14 cellular contexts compared by ENCODE assay signal in genomic region chr22:24824250-24824649, GRCh38. TPM values are rescaled to one million over a fixed set of nuclear protein-coding genes. Genes with fewer than 3 reads are reported as not detected.
A peak's percentile ranks its signal among the peaks of the same experiment; 100 is the strongest.
DNase-seq lines count a peak whose midpoint lies in the region; ATAC-seq and TF ChIP-seq lines count a peak whose summit lies in the region.
"Had no signal": no experiment of that assay in that cellular context is flagged by ENCODE, and none has a peak within 500 bp of the region (broad histone marks: within the 10 kb centered on the region; RNA-seq: fewer than 3 reads in every experiment).

No MANE protein-coding gene starts in this region.

- TF ChIP-seq CTCF in right atrium auricular region (IDR thresholded peaks at IDR 0.05): no peak

- no peak overlapping the region for H3K27ac Mint-ChIP-seq in T-helper 17 cell
- H3K27ac Mint-ChIP-seq: B cell; CD4-positive, CD25-positive, alpha-beta regulatory T cell had no signal

- no peaks in the 10 kb centered on the region for H3K27me3 ChIP-seq in right atrium auricular region
- H3K27me3 ChIP-seq: BLaER1 treated with 17β-estradiol and CSF1 and Interleukin-3, amounts not matched to agents 10 nM and 100 nM had no signal

- H3K27me3 Mint-ChIP-seq in T-helper 17 cell: no peaks in the 10 kb centered on the region

- no peak for DNase-seq in right atrium auricular region (ENCODE audit: low spot score)
- no peak for DNase-seq in left ventricle myocardium superior
- no peak for DNase-seq in T-helper 17 cell
- DNase-seq in posterior vena cava (ENCODE audit: low spot score): peak; percentile 16
- no peak for DNase-seq in NCI-H2196 (lab: John Stamatoyannopoulos, UW; ENCODE audit: unreplicated experiment)
- DNase-seq in amniotic stem cell (lab: John Stamatoyannopoulos, UW): no peak
- DNase-seq: CD4-positive, CD25-positive, alpha-beta regulatory T cell; CD8-positive, alpha-beta memory T cell; COR-L47 had no signal

- ATAC-seq in left ventricle myocardium superior: no peak
- no peak for ATAC-seq in T-helper 17 cell

- H3K4me3 ChIP-seq in right atrium auricular region: no peak overlapping the region
- H3K4me3 ChIP-seq: BLaER1 treated with 17β-estradiol and CSF1 and Interleukin-3, amounts not matched to agents 10 nM and 100 nM; HAP-1 had no signal

- H3K4me1 ChIP-seq in right atrium auricular region: peaks cover 0 to 35% of the 10 kb centered on the region in 2 donors
- H3K4me1 ChIP-seq: BLaER1 treated with 17β-estradiol and CSF1 and Interleukin-3, amounts not matched to agents 10 nM and 100 nM; HAP-1 had no signal

- intact Hi-C loops in left ventricle myocardium superior (cut with micrococcal nuclease) (no loop called here), posterior vena cava (cut with DNase I) (no loop called here)

- H3K36me3 ChIP-seq in right atrium auricular region: no peaks in the 10 kb centered on the region
- H3K36me3 ChIP-seq: BLaER1 treated with 17β-estradiol and CSF1 and Interleukin-3, amounts not matched to agents 10 nM and 100 nM; HAP-1 had no signal

- H3K9me3 ChIP-seq in right atrium auricular region (no peaks in the 10 kb centered on the region), T-helper 17 cell (ENCODE audit: control insufficient read depth, low read length, poor library complexity, severe bottlenecking) (no peaks in the 10 kb centered on the region)
- H3K9me3 ChIP-seq: BLaER1 treated with 17β-estradiol and CSF1 and Interleukin-3, amounts not matched to agents 10 nM and 100 nM; HAP-1 had no signal

- H3K36me3 Mint-ChIP-seq in T-helper 17 cell (ENCODE audit: low read depth): peaks cover 2% of the 10 kb centered on the region
- H3K36me3 Mint-ChIP-seq: CD4-positive, CD25-positive, alpha-beta regulatory T cell; CD8-positive, alpha-beta memory T cell had no signal

- peak overlapping the region; percentile 19 for H3K4me3 Mint-ChIP-seq in T-helper 17 cell
- H3K4me3 Mint-ChIP-seq: B cell; CD4-positive, CD25-positive, alpha-beta regulatory T cell; CD8-positive, alpha-beta memory T cell had no signal

- peak overlapping the region; percentile 3 to 47 for H3K27ac ChIP-seq in right atrium auricular region
- H3K27ac ChIP-seq: BLaER1 treated with 17β-estradiol and CSF1 and Interleukin-3, amounts not matched to agents 10 nM and 100 nM had no signal

- peaks cover 8% of the 10 kb centered on the region for H3K4me1 Mint-ChIP-seq in T-helper 17 cell
- H3K4me1 Mint-ChIP-seq: B cell; CD4-positive, CD25-positive, alpha-beta regulatory T cell had no signal

RNA-seq across cellular contexts. Expression of gene SGSM1, which starts 18.2 kb away (rescaled TPM):
- 10 to 100 TPM; 13.9 to 14.9 TPM for total RNA-seq in right atrium auricular region
- total RNA-seq in left ventricle myocardium superior: 11.6 TPM
- 1 to 10 TPM in 1 of 2 donors, under 1 TPM in 1; 0.70 to 3.0 TPM for total RNA-seq in T-helper 17 cell
- total RNA-seq in posterior vena cava: 1 to 10 TPM; 1.4 to 1.9 TPM
- total RNA-seq: A172 had no signal

RNA-seq across cellular contexts. Expression of gene PIWIL3, which starts 49.7 kb away (rescaled TPM):
- total RNA-seq in right atrium auricular region (not detected), left ventricle myocardium superior (not detected), T-helper 17 cell (not detected), posterior vena cava (not detected)
- total RNA-seq: A172; B cell; CD4-positive, CD25-positive, alpha-beta regulatory T cell; CD8-positive, alpha-beta memory T cell; H4 had no signal
